Comparison of ENCODE assay signal across 10 cellular contexts in the genomic region with DNA sequence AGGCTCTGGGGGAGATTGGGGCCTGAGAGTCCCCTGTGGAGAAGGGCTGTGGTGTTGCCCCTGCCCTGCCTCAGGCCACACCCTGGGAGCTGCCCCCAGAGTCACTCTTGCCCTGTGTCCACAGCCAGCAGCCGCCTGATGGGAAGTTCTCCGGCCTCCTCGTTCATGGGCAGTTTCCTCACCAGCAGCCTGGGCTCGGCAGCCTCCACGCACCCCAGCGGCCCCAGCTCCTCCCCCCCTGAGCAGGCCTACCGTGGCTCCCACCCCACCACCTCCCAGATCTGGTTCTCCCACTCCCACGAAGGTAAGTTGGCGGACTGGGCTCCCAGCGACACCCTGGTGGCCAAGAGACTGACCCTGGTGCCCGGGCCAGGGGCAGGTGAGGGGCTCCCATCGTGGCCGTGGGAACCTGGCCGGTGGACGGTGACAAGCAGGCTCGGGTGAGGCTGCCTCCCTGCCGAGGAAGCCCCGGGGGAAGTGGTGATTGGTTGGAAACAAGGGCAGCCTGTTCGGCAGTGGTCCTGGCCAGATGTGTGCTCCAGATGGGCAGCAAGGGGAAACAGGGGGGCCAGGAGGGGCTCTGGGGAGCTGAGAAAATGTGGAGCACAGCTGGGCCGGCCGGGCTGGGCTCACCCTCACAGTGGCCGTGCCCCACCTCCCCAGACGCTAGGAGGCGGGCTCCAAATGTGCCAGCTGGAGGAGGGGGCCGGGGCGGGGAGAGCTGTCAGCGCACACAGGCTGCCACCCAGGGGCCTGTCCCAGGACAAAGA. TPM values are rescaled to one million over a fixed set of nuclear protein-coding genes. Genes with fewer than 3 reads are reported as not detected.
DNase-seq lines count a peak whose midpoint lies in the region; ATAC-seq and TF ChIP-seq lines count a peak whose summit lies in the region.
"Had no signal": no experiment of that assay in that cellular context is flagged by ENCODE, and none has a peak within 500 bp of the region (broad histone marks: within the 10 kb centered on the region; RNA-seq: fewer than 3 reads in every experiment).

No MANE protein-coding gene starts in this region.

- 0 out of 2 replicates have a peak, but pooled peaks cover 2% of the 10 kb centered on the region for H3K79me2 ChIP-seq in DND-41 (ENCODE audit: insufficient read depth, low read length)

- BruUV-seq in Panc1 (replicated peaks; lab: Mats Ljungman, UMichigan), result no TSS peak

- H3K9me3 ChIP-seq in DND-41 (ENCODE audit: insufficient read depth, low read length, severe bottlenecking) (peaks cover 17% of the 10 kb centered on the region), Panc1 (ENCODE audit: control insufficient read depth, insufficient read depth, low read depth, low read length) (no peaks in the 10 kb centered on the region)

- H3K4me2 ChIP-seq in DND-41 (ENCODE audit: insufficient read depth, low read length), result peak overlapping the region; percentile 67

- H3K4me3 ChIP-seq in DND-41 (ENCODE audit: low read depth in 1 of 2, low read length in 2 of 2) (peak overlapping the region in 1 of 2 experiments; percentile 48; a peak in 2 of 4 replicates), Panc1 (ENCODE audit: low read depth in 2 of 2, low read length in 2 of 2) (no peak overlapping the region)

- intact Hi-C loops in Panc1 (cut with micrococcal nuclease; ENCODE audit: unreplicated experiment) (no loop called here), left ventricle myocardium superior (cut with micrococcal nuclease) (no loop called here)

- H3K27me3 ChIP-seq in DND-41 (ENCODE audit: insufficient read depth, low read length, poor library complexity) (no peaks in the 10 kb centered on the region), Panc1 (ENCODE audit: control insufficient read depth, insufficient read depth, low read length) (no peaks in the 10 kb centered on the region)
- H3K27me3 ChIP-seq: brain microvascular endothelial cell had no signal

- peak; percentile 5 for ATAC-seq in DND-41 (ENCODE audit: insufficient read depth, low read depth)
- ATAC-seq in Panc1, result no peak
- ATAC-seq in left ventricle myocardium superior, result peak; percentile 9
- ATAC-seq in GM19467 (IDR thresholded peaks at IDR 0.05; ENCODE audit: unreplicated experiment), result no peak
- ATAC-seq in HG02970 (IDR thresholded peaks at IDR 0.05; ENCODE audit: low FRiP score, unreplicated experiment), result no peak

- peaks cover 8% of the 10 kb centered on the region for H4K20me1 ChIP-seq in DND-41 (ENCODE audit: insufficient read depth, low read length)

- H2AFZ ChIP-seq in DND-41 (ENCODE audit: low read depth, low read length), result no peak overlapping the region

- CTCF ChIA-PET in Panc1 (lab: Charles Lee), result no interaction called here

- in situ Hi-C loops in Panc1 (cut with HindIII; ENCODE audit: low pct_unique_long_range_greater_than_20kb, low sequenced_read_pairs), result no loop called here

- POLR2A ChIA-PET in Panc1 (lab: Charles Lee), result interaction anchor here (0.5 kb wide), 1 partner anchor 118 kb away, joined by 4 read pairs; no protein-coding TSS in a partner anchor

- H3K27ac ChIP-seq in DND-41 (ENCODE audit: low read length) (peak overlapping the region; percentile 93), Panc1 (ENCODE audit: low read length) (peak overlapping the region; percentile 83), substantia nigra (ENCODE audit: low read depth, low read length, poor library complexity, severe bottlenecking) (peak overlapping the region; percentile 96)
- H3K27ac ChIP-seq: brain microvascular endothelial cell had no signal

- H3K4me1 ChIP-seq in DND-41 (ENCODE audit: insufficient read depth, low read length) (peaks cover 38% of the 10 kb centered on the region), Panc1 (ENCODE audit: control insufficient read depth, insufficient read depth, low read length) (peaks cover 74% of the 10 kb centered on the region)

- TF ChIP-seq CTCF in DND-41 (IDR thresholded peaks at IDR 0.05; ENCODE audit: borderline replicate concordance, extremely low read depth, low read length, poor library complexity, severe bottlenecking), result no peak
- TF ChIP-seq CTCF in Panc1 (IDR thresholded peaks at IDR 0.05), result no peak

- H3K36me3 ChIP-seq in DND-41 (ENCODE audit: insufficient read depth, low read length), result no peaks in the 10 kb centered on the region
- no peaks in the 10 kb centered on the region for H3K36me3 ChIP-seq in Panc1 (ENCODE audit: control insufficient read depth, insufficient read depth, low read length)
- H3K36me3 ChIP-seq: brain microvascular endothelial cell had no signal

- H3K9ac ChIP-seq in DND-41 (ENCODE audit: low read depth, low read length), result peak overlapping the region; percentile 64

- peak; percentile 83 for DNase-seq in DND-41
- DNase-seq in Panc1 (ENCODE audit: low read depth, low spot score), result no peak
- peak; percentile 69 for DNase-seq in left ventricle myocardium superior
- DNase-seq in substantia nigra (lab: John Stamatoyannopoulos, UW), result peak in 36 of 49 donors; percentile 12 to 78 (median 56)
- no peak for DNase-seq in NCI-H1930 (lab: John Stamatoyannopoulos, UW)
- DNase-seq: brain microvascular endothelial cell; CD4-positive, CD25-positive, alpha-beta regulatory T cell; NK-92 treated with Interleukin-12 subunit alpha and Interleukin-12 subunit beta, amount 100 ng/mL, for 24 hours had no signal

RNA-seq across cellular contexts. Expression of gene BAHCC1, which starts 31.6 kb away (rescaled TPM):
- total RNA-seq in Panc1 (2021; ENCODE audit: unreplicated experiment), result 77.4 TPM
- 129 TPM for polyA plus RNA-seq in Panc1 (2012; ENCODE audit: insufficient read length)
- 8.6 TPM for total RNA-seq in left ventricle myocardium superior
- polyA plus RNA-seq: CD4-positive, CD25-positive, alpha-beta regulatory T cell had no signal

Comparison
In these comparisons a context has a peak if more than half of its experiments do, and no peak if none do; other contexts are left out.
1. ATAC-seq: peak in DND-41 (single experiment) and left ventricle myocardium superior (single experiment); none in Panc1 (single experiment), GM19467 (single experiment) and HG02970 (single experiment).
2. DNase-seq: peak in DND-41 (single experiment), left ventricle myocardium superior (single experiment) and substantia nigra (36 of 49); none in Panc1 (single experiment) and NCI-H1930 (0 of 2).
3. Peak in every context shown above with its lines, with median percentiles within 50 percentile points of each other: H3K27ac ChIP-seq.